2 cellular contexts compared by ENCODE assay signal in the genomic region with DNA sequence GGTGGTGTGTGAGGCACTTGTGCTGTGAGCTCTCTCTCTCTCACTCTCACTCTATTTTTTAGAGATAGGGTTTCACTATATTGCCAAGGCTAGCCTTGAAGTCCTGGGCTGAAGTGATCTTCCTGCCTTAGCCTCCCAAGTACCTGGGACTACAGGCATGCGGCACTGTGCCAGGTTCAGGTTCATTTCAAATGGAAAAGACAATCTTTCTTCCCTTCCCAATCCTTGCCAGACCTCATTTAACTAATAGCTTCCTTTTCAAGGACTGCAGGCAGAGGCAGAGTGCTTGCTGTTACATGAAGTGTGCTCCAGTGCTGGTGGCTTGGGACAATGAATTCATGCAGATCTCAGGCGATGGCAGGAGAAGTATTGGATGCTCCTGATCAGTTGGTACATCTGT.
TF ChIP-seq lines count a peak whose summit lies in the region.

No MANE protein-coding gene starts in this region.

TF ChIP-seq in GM23338, 12 proteins besides CTCF, POLR2A, EP300 and RAD21 (continued from another document):
- no peak for TF ChIP-seq ZNF114 (CRISPR knock-in tag; IDR thresholded peaks at IDR 0.05)
- no peak for TF ChIP-seq STAT1 (IDR thresholded peaks at IDR 0.05; ENCODE audit: unreplicated experiment)
- TF ChIP-seq, protein P1, sequence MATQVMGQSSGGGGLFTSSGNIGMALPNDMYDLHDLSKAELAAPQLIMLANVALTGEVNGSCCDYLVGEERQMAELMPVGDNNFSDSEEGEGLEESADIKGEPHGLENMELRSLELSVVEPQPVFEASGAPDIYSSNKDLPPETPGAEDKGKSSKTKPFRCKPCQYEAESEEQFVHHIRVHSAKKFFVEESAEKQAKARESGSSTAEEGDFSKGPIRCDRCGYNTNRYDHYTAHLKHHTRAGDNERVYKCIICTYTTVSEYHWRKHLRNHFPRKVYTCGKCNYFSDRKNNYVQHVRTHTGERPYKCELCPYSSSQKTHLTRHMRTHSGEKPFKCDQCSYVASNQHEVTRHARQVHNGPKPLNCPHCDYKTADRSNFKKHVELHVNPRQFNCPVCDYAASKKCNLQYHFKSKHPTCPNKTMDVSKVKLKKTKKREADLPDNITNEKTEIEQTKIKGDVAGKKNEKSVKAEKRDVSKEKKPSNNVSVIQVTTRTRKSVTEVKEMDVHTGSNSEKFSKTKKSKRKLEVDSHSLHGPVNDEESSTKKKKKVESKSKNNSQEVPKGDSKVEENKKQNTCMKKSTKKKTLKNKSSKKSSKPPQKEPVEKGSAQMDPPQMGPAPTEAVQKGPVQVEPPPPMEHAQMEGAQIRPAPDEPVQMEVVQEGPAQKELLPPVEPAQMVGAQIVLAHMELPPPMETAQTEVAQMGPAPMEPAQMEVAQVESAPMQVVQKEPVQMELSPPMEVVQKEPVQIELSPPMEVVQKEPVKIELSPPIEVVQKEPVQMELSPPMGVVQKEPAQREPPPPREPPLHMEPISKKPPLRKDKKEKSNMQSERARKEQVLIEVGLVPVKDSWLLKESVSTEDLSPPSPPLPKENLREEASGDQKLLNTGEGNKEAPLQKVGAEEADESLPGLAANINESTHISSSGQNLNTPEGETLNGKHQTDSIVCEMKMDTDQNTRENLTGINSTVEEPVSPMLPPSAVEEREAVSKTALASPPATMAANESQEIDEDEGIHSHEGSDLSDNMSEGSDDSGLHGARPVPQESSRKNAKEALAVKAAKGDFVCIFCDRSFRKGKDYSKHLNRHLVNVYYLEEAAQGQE (IDR thresholded peaks at IDR 0.05; ENCODE audit: unreplicated experiment), result no peak
- no peak for TF ChIP-seq EZH2 (IDR thresholded peaks at IDR 0.05; ENCODE audit: low read depth, unreplicated experiment)
- no peak for TF ChIP-seq NANOG (IDR thresholded peaks at IDR 0.05; ENCODE audit: borderline replicate concordance)
- TF ChIP-seq, protein P2, sequence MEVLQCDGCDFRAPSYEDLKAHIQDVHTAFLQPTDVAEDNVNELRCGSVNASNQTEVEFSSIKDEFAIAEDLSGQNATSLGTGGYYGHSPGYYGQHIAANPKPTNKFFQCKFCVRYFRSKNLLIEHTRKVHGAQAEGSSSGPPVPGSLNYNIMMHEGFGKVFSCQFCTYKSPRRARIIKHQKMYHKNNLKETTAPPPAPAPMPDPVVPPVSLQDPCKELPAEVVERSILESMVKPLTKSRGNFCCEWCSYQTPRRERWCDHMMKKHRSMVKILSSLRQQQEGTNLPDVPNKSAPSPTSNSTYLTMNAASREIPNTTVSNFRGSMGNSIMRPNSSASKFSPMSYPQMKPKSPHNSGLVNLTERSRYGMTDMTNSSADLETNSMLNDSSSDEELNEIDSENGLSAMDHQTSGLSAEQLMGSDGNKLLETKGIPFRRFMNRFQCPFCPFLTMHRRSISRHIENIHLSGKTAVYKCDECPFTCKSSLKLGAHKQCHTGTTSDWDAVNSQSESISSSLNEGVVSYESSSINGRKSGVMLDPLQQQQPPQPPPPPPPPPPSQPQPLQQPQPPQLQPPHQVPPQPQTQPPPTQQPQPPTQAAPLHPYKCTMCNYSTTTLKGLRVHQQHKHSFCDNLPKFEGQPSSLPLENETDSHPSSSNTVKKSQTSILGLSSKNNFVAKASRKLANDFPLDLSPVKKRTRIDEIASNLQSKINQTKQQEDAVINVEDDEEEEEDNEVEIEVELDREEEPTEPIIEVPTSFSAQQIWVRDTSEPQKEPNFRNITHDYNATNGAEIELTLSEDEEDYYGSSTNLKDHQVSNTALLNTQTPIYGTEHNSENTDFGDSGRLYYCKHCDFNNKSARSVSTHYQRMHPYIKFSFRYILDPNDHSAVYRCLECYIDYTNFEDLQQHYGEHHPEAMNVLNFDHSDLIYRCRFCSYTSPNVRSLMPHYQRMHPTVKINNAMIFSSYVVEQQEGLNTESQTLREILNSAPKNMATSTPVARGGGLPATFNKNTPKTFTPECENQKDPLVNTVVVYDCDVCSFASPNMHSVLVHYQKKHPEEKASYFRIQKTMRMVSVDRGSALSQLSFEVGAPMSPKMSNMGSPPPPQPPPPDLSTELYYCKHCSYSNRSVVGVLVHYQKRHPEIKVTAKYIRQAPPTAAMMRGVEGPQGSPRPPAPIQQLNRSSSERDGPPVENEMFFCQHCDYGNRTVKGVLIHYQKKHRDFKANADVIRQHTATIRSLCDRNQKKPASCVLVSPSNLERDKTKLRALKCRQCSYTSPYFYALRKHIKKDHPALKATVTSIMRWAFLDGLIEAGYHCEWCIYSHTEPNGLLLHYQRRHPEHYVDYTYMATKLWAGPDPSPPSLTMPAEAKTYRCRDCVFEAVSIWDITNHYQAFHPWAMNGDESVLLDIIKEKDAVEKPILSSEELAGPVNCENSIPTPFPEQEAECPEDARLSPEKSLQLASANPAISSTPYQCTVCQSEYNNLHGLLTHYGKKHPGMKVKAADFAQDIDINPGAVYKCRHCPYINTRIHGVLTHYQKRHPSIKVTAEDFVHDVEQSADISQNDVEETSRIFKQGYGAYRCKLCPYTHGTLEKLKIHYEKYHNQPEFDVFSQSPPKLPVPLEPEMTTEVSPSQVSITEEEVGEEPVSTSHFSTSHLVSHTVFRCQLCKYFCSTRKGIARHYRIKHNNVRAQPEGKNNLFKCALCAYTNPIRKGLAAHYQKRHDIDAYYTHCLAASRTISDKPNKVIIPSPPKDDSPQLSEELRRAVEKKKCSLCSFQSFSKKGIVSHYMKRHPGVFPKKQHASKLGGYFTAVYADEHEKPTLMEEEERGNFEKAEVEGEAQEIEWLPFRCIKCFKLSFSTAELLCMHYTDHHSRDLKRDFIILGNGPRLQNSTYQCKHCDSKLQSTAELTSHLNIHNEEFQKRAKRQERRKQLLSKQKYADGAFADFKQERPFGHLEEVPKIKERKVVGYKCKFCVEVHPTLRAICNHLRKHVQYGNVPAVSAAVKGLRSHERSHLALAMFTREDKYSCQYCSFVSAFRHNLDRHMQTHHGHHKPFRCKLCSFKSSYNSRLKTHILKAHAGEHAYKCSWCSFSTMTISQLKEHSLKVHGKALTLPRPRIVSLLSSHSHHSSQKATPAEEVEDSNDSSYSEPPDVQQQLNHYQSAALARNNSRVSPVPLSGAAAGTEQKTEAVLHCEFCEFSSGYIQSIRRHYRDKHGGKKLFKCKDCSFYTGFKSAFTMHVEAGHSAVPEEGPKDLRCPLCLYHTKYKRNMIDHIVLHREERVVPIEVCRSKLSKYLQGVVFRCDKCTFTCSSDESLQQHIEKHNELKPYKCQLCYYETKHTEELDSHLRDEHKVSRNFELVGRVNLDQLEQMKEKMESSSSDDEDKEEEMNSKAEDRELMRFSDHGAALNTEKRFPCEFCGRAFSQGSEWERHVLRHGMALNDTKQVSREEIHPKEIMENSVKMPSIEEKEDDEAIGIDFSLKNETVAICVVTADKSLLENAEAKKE (CRISPR knock-in tag; IDR thresholded peaks at IDR 0.05), result no peak
- TF ChIP-seq, protein P3, sequence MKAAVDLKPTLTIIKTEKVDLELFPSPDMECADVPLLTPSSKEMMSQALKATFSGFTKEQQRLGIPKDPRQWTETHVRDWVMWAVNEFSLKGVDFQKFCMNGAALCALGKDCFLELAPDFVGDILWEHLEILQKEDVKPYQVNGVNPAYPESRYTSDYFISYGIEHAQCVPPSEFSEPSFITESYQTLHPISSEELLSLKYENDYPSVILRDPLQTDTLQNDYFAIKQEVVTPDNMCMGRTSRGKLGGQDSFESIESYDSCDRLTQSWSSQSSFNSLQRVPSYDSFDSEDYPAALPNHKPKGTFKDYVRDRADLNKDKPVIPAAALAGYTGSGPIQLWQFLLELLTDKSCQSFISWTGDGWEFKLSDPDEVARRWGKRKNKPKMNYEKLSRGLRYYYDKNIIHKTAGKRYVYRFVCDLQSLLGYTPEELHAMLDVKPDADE (IDR thresholded peaks at IDR 0.05), result no peak
- no peak for TF ChIP-seq CREB1 (CRISPR knock-in tag; IDR thresholded peaks at IDR 0.05; ENCODE audit: low read depth)
- TF ChIP-seq ZNF331 (CRISPR knock-in tag; IDR thresholded peaks at IDR 0.05; ENCODE audit: low read depth), result no peak
- no peak for TF ChIP-seq EZH2phosphoT487 (IDR thresholded peaks at IDR 0.05; ENCODE audit: unreplicated experiment)

TF ChIP-seq in endothelial cell of umbilical vein, 7 proteins besides CTCF, POLR2A, EP300 and RAD21 (continued from another document):
- TF ChIP-seq, protein P4, sequence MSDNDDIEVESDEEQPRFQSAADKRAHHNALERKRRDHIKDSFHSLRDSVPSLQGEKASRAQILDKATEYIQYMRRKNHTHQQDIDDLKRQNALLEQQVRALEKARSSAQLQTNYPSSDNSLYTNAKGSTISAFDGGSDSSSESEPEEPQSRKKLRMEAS (IDR thresholded peaks at IDR 0.05; ENCODE audit: insufficient read depth, insufficient read length), result no peak
- TF ChIP-seq JUN (IDR thresholded peaks at IDR 0.05; ENCODE audit: borderline replicate concordance, insufficient read depth, insufficient read length, low read depth), result no peak
- no peak for TF ChIP-seq EZH2 (IDR thresholded peaks at IDR 0.05; ENCODE audit: borderline replicate concordance, low read depth, low read length, severe bottlenecking)
- no peak for TF ChIP-seq GATA2 (IDR thresholded peaks at IDR 0.05; ENCODE audit: insufficient read depth, insufficient read length, low read depth, low read length)
- TF ChIP-seq POLR2AphosphoS5 (IDR thresholded peaks at IDR 0.05; ENCODE audit: insufficient read depth, low read depth, low read length), result no peak
- no peak for TF ChIP-seq MYC (IDR thresholded peaks at IDR 0.05; ENCODE audit: low read depth, low read length)
